In genomic region chr13:81957121-81957520, GRCh38 we compare ENCODE assay signal across 14 cellular contexts.
DNase-seq lines count a peak whose midpoint lies in the region; ATAC-seq and TF ChIP-seq lines count a peak whose summit lies in the region.
"Had no signal": no experiment of that assay in that cellular context is flagged by ENCODE, and none has a peak within 500 bp of the region (broad histone marks: within the 10 kb centered on the region; RNA-seq: fewer than 3 reads in every experiment).

No MANE protein-coding gene starts in this region.

- H3K18ac ChIP-seq in mesendoderm (ENCODE audit: low read length): peak overlapping the region; percentile 55

- H3K79me1 ChIP-seq in mesendoderm (ENCODE audit: low read length): no peaks in the 10 kb centered on the region

- peak overlapping the region; percentile 4 for H2BK5ac ChIP-seq in mesendoderm (ENCODE audit: low read length)

- no peaks in the 10 kb centered on the region for H3K79me2 ChIP-seq in mesendoderm (ENCODE audit: control insufficient read depth, insufficient read depth, low read length)

- no peaks in the 10 kb centered on the region for H3K4me1 ChIP-seq in mesendoderm (ENCODE audit: control insufficient read depth, low read depth, low read length)
- H3K4me1 ChIP-seq: BLaER1, sigmoid colon had no signal

- H3K4me2 ChIP-seq in mesendoderm (ENCODE audit: low read length): no peak overlapping the region
- H3K4me2 ChIP-seq: BLaER1 had no signal

- H4K8ac ChIP-seq in mesendoderm (ENCODE audit: low read depth, low read length): no peak overlapping the region

- H3K27ac Mint-ChIP-seq in effector memory CD8-positive, alpha-beta T cell: no peak overlapping the region
- no peak overlapping the region for H3K27ac Mint-ChIP-seq in chondrocyte (ENCODE audit: unreplicated experiment)
- H3K27ac Mint-ChIP-seq: immature natural killer cell had no signal

- H3K4me1 Mint-ChIP-seq in effector memory CD8-positive, alpha-beta T cell (ENCODE audit: low read depth in 2 of 2): no peaks in the 10 kb centered on the region
- no peaks in the 10 kb centered on the region for H3K4me1 Mint-ChIP-seq in chondrocyte (ENCODE audit: low read depth)
- H3K4me1 Mint-ChIP-seq: immature natural killer cell had no signal

- H3K4ac ChIP-seq in mesendoderm (ENCODE audit: low read depth, low read length): no peak overlapping the region

- no peaks in the 10 kb centered on the region for H3K36me3 ChIP-seq in WERI-Rb-1
- no peaks in the 10 kb centered on the region for H3K36me3 ChIP-seq in mesendoderm (ENCODE audit: control insufficient read depth, insufficient read depth, low read length)
- H3K36me3 ChIP-seq: BLaER1, sigmoid colon had no signal

- TF ChIP-seq CTCF in GM12874 (IDR thresholded peaks at IDR 0.05; ENCODE audit: insufficient read depth, low read depth, low read length) (peak; percentile 42), WERI-Rb-1 (IDR thresholded peaks at IDR 0.05; ENCODE audit: low read depth, low read length) (peak; percentile 44), chondrocyte (IDR thresholded peaks at IDR 0.05) (no peak)

- no peaks in the 10 kb centered on the region for H3K9me3 ChIP-seq in WERI-Rb-1 (ENCODE audit: severe bottlenecking)
- H3K9me3 ChIP-seq: BLaER1 had no signal

- H3K4me3 Mint-ChIP-seq in effector memory CD8-positive, alpha-beta T cell: no peak overlapping the region
- no peak overlapping the region for H3K4me3 Mint-ChIP-seq in chondrocyte (ENCODE audit: unreplicated experiment)
- H3K4me3 Mint-ChIP-seq: immature natural killer cell had no signal

- H3K27me3 Mint-ChIP-seq in effector memory CD8-positive, alpha-beta T cell: no peaks in the 10 kb centered on the region
- no peaks in the 10 kb centered on the region for H3K27me3 Mint-ChIP-seq in chondrocyte (ENCODE audit: low read depth)

- H4K5ac ChIP-seq in mesendoderm (ENCODE audit: low read length): no peak overlapping the region

- no peak for ATAC-seq in effector memory CD8-positive, alpha-beta T cell (replicated peaks)

- peak overlapping the region; percentile 22 for H3K56ac ChIP-seq in mesendoderm (ENCODE audit: low read length)

- no peak overlapping the region for H2AK5ac ChIP-seq in mesendoderm (ENCODE audit: low read length)

- H2BK120ac ChIP-seq in mesendoderm (ENCODE audit: low read depth, low read length): no peak overlapping the region

- H3K36me3 Mint-ChIP-seq in effector memory CD8-positive, alpha-beta T cell (ENCODE audit: insufficient read depth): no peaks in the 10 kb centered on the region
- no peaks in the 10 kb centered on the region for H3K36me3 Mint-ChIP-seq in chondrocyte (ENCODE audit: low read depth)
- H3K36me3 Mint-ChIP-seq: immature natural killer cell had no signal

- no peak overlapping the region for H3K23ac ChIP-seq in mesendoderm (ENCODE audit: low read length)

- H3K4me3 ChIP-seq in WERI-Rb-1 (ENCODE audit: low read depth, low read length) (no peak overlapping the region), mesendoderm (ENCODE audit: low read length) (no peak overlapping the region)
- H3K4me3 ChIP-seq: BLaER1, sigmoid colon had no signal

- H3K9me3 Mint-ChIP-seq in effector memory CD8-positive, alpha-beta T cell: peaks cover 0 to 1% of the 10 kb centered on the region in 2 donors
- H3K9me3 Mint-ChIP-seq in chondrocyte (ENCODE audit: low read depth): peaks cover 10% of the 10 kb centered on the region

- H3K27me3 ChIP-seq in WERI-Rb-1 (ENCODE audit: insufficient read depth, low read depth, severe bottlenecking) (no peaks in the 10 kb centered on the region), mesendoderm (ENCODE audit: insufficient read depth, low read length, poor library complexity) (no peaks in the 10 kb centered on the region)
- H3K27me3 ChIP-seq: BLaER1, sigmoid colon had no signal

- H3K27ac ChIP-seq in WERI-Rb-1: no peak overlapping the region
- no peak overlapping the region for H3K27ac ChIP-seq in mesendoderm (ENCODE audit: low read depth, low read length)
- H3K27ac ChIP-seq: BLaER1, sigmoid colon had no signal

- H3K9ac ChIP-seq in mesendoderm (ENCODE audit: low read length): no peak overlapping the region
- H3K9ac ChIP-seq: BLaER1 had no signal

- H2BK15ac ChIP-seq in mesendoderm (replicated peaks; ENCODE audit: low read depth): no peak overlapping the region

- peak; percentile 5 for DNase-seq in HuH-7.5 (ENCODE audit: low spot score)
- no peak for DNase-seq in WERI-Rb-1
- peak; percentile 55 for DNase-seq in mesendoderm
- DNase-seq in effector memory CD8-positive, alpha-beta T cell: no peak
- no peak for DNase-seq in chondrocyte (ENCODE audit: low spot score)
- DNase-seq in NCI-H128 (lab: John Stamatoyannopoulos, UW; ENCODE audit: unreplicated experiment): no peak
- DNase-seq: amygdala; DMS79 treated with DMSO at 0.1 percent for 48 hours; immature natural killer cell; NCI-H146; sigmoid colon; stimulated activated CD4-positive, alpha-beta T cell treated with anti-CD3 and anti-CD28 coated beads, Interleukin-2, amount 100 ng/mL, for 24 hours had no signal

Comparison
In these comparisons a context has a peak if more than half of its experiments do, and no peak if none do; other contexts are left out.
1. DNase-seq: peak in HuH-7.5 (single experiment) and mesendoderm (single experiment); none in WERI-Rb-1 (single experiment), effector memory CD8-positive, alpha-beta T cell (0 of 3), chondrocyte (single experiment) and NCI-H128 (single experiment).